Comparison of ENCODE assay signal across 21 cellular contexts in the genomic region with DNA sequence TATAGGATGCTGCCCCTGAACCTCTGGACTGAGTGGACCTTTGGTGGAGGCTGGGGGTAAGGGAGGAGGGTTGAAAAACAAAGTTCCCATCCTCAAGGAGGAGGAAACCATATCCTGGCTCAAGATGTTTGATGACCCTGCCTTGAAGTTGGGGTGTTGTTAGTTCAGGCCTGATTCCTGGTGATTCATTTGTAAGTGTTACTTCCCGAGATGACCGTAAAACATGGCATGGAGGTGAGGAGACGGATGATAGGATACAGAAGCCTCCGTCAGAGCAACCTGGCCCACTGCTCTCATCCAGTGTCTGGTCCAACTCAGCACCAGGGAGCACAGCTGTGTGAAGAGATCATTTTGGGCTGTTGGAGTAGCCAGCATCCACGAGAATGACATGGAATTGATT.
A peak's percentile ranks its signal among the peaks of the same experiment; 100 is the strongest.
DNase-seq lines count a peak whose midpoint lies in the region; ATAC-seq, FAIRE-seq and TF ChIP-seq lines count a peak whose summit lies in the region.
"Had no signal": no experiment of that assay in that cellular context is flagged by ENCODE, and none has a peak within 500 bp of the region (broad histone marks: within the 10 kb centered on the region; RNA-seq: fewer than 3 reads in every experiment).

No MANE protein-coding gene starts in this region.

- no peak for TF ChIP-seq RAD21 in H1 (IDR thresholded peaks at IDR 0.05 in 1 of 2, conservative IDR thresholded peaks at IDR 0.05 in 1 of 2; ENCODE audit: low read depth in 2 of 2, low read length in 2 of 2)

- no peak for TF ChIP-seq CTCF in H1 (IDR thresholded peaks at IDR 0.05; ENCODE audit: control extremely low read depth in 1 of 3, insufficient read depth in 1 of 3, low read depth in 1 of 3, low read length in 3 of 3)
- TF ChIP-seq CTCF in nephron progenitor cell (IDR thresholded peaks at IDR 0.05): no peak

- H2BK12ac ChIP-seq in H1 (ENCODE audit: low read depth, low read length): no peak overlapping the region

- peak overlapping the region; percentile 92 for H2AFZ ChIP-seq in H1 (ENCODE audit: low read length)

- peak; percentile 16 for DNase-seq in Daoy (ENCODE audit: low read depth)
- no peak for DNase-seq in H1 (ENCODE audit: low read depth in 1 of 2, low spot score in 2 of 2)
- DNase-seq in iPS-NIHi7 (ENCODE audit: extremely low spot score): peak; percentile 30
- peak; percentile 13 for DNase-seq in nephron progenitor cell
- DNase-seq in NCI-H524 treated with DMSO at 0.1 percent for 48 hours (lab: John Stamatoyannopoulos, UW): no peak
- DNase-seq: AML-193; Caco-2; CD4-positive, alpha-beta T cell; DMS79 treated with DMSO at 0.1 percent for 48 hours; EL; HCEC 1CT; KBM-7 had no signal

- H3K79me2 ChIP-seq in H1 (ENCODE audit: control insufficient read depth in 1 of 2, insufficient read depth in 2 of 2, low read length in 2 of 2): no peaks in the 10 kb centered on the region

- 83% methylated on average over 5 of the region's 5 CpGs; no CpG with 5 or more reads in 1 of the 2 experiments for WGBS in H1 (ENCODE audit: extremely low coverage in 1 of 2, insufficient coverage in 1 of 2, insufficient read length in 1 of 2, insufficient replicate concordance in 2 of 2, low coverage in 1 of 2, low lambda C conversion rate in 2 of 2, missing lambda C conversion rate in 1 of 2), 2 experiments

- no peak overlapping the region for H3K4me3 Mint-ChIP-seq in nephron progenitor cell
- H3K4me3 Mint-ChIP-seq: CD4-positive, alpha-beta T cell; IgD-negative memory B cell had no signal

- H3K27ac ChIP-seq in H1 (ENCODE audit: low read depth, low read length): no peak overlapping the region
- H3K27ac ChIP-seq: C4-2B had no signal

- TF ChIP-seq EP300 in H1 (IDR thresholded peaks at IDR 0.05; ENCODE audit: borderline replicate concordance in 1 of 2, low read depth in 2 of 2, low read length in 2 of 2): no peak

- no peak for TF ChIP-seq POLR2A in H1 (IDR thresholded peaks at IDR 0.05; ENCODE audit: control extremely low read depth in 1 of 2, low read depth in 2 of 2, low read length in 2 of 2)

- no peak overlapping the region for H3K23ac ChIP-seq in H1 (ENCODE audit: insufficient read length)

- H2BK20ac ChIP-seq in H1 (ENCODE audit: low read length): no peak overlapping the region

- H3K79me1 ChIP-seq in H1 (ENCODE audit: low read depth, low read length): no peaks in the 10 kb centered on the region

- no peaks in the 10 kb centered on the region for H3K27me3 Mint-ChIP-seq in nephron progenitor cell (ENCODE audit: low read depth, poor library complexity)

- H3K4me1 Mint-ChIP-seq in nephron progenitor cell: peaks cover 77% of the 10 kb centered on the region
- H3K4me1 Mint-ChIP-seq: IgD-negative memory B cell had no signal

- no peak overlapping the region for H2BK15ac ChIP-seq in H1 (ENCODE audit: low read length)

- no peaks in the 10 kb centered on the region for H3K9me3 Mint-ChIP-seq in nephron progenitor cell
- H3K9me3 Mint-ChIP-seq: CD4-positive, alpha-beta T cell had no signal

- H4K20me1 ChIP-seq in H1 (replicated peaks in 1 of 2; ENCODE audit: control insufficient read depth in 1 of 2, insufficient read depth in 2 of 2, low read length in 2 of 2): no peaks in the 10 kb centered on the region

- no peak overlapping the region for H3K14ac ChIP-seq in H1 (ENCODE audit: insufficient read length)

- no peaks in the 10 kb centered on the region for H3K27me3 ChIP-seq in H1 (replicated peaks in 1 of 4; ENCODE audit: control insufficient read depth in 3 of 4, extremely low read depth in 1 of 4, insufficient read depth in 3 of 4, low read length in 3 of 4)

- POLR2A ChIA-PET in H1 (lab: Charles Lee; ENCODE audit: partially characterized antibody): no interaction called here

- no peaks in the 10 kb centered on the region for H3K36me3 ChIP-seq in H1 (ENCODE audit: control insufficient read depth in 2 of 4, insufficient read depth in 4 of 4, low read length in 3 of 4)

- no peak overlapping the region for H3K4ac ChIP-seq in H1 (replicated peaks; ENCODE audit: insufficient read length, low read depth, low read length)

- H3K23me2 ChIP-seq in H1 (ENCODE audit: low read depth, low read length): no peaks in the 10 kb centered on the region; the same call in 1 of the 2 replicates

- no peak overlapping the region for H3K56ac ChIP-seq in H1 (replicated peaks; ENCODE audit: insufficient read length, low read depth, low read length)

- peaks cover 1 to 10% (median 4%) of the 10 kb centered on the region in 4 experiments; a peak in 4 of 7 replicates for H3K4me1 ChIP-seq in H1 (replicated peaks in 1 of 4; ENCODE audit: control insufficient read depth in 3 of 4, insufficient read depth in 4 of 4, low read length in 3 of 4)
- H3K4me1 ChIP-seq: Caco-2 had no signal

- H3K36me3 Mint-ChIP-seq in nephron progenitor cell (ENCODE audit: low read depth): no peaks in the 10 kb centered on the region
- H3K36me3 Mint-ChIP-seq: IgD-negative memory B cell had no signal

- H4K91ac ChIP-seq in H1 (replicated peaks; ENCODE audit: insufficient read length, low read length): no peak overlapping the region

- no peak overlapping the region for H4K8ac ChIP-seq in H1 (ENCODE audit: extremely low read depth, insufficient read depth, low read length)

- CTCF ChIA-PET in H1 (lab: Charles Lee; ENCODE audit: partially characterized antibody): interaction anchor here (1.0 to 1.3 kb wide), 2 partner anchors 29 to 88 kb away, joined by 3 to 4 read pairs; no protein-coding TSS in a partner anchor

- H3K18ac ChIP-seq in H1 (ENCODE audit: extremely low read depth, low read length): no peak overlapping the region; the same call in 1 of the 2 replicates

- H3K27ac Mint-ChIP-seq in nephron progenitor cell: peak overlapping the region; percentile 83
- H3K27ac Mint-ChIP-seq: CD4-positive, alpha-beta T cell; IgD-negative memory B cell had no signal

- no peaks in the 10 kb centered on the region for H3K9me3 ChIP-seq in H1 (ENCODE audit: insufficient read depth in 2 of 2, low read depth in 1 of 2, low read length in 1 of 2)
- H3K9me3 ChIP-seq: Caco-2 had no signal

- H3K4me3 ChIP-seq in H1 (ENCODE audit: extremely low read depth in 1 of 4, insufficient read depth in 2 of 4, low read depth in 3 of 4, low read length in 4 of 4): no peak overlapping the region
- H3K4me3 ChIP-seq: GM12878 had no signal

- no peak for FAIRE-seq in H1 (lab: Jason Lieb, UNC)
- FAIRE-seq: A204.1, D721Med, GM12878, H54, HepG2 had no signal

- no peak overlapping the region for H4K5ac ChIP-seq in H1 (ENCODE audit: insufficient read length, low read depth, low read length)

- no peak overlapping the region for H2BK5ac ChIP-seq in H1 (ENCODE audit: low read depth, low read length)

- H2BK120ac ChIP-seq in H1 (replicated peaks; ENCODE audit: low read depth, low read length): no peak overlapping the region

- no peak overlapping the region for H2AK5ac ChIP-seq in H1 (ENCODE audit: low read depth, low read length)

- no peak overlapping the region for H3K9ac ChIP-seq in H1 (replicated peaks in 1 of 4; ENCODE audit: extremely low read depth in 1 of 4, low read depth in 3 of 4, low read length in 3 of 4)

- ATAC-seq in HG02763 (IDR thresholded peaks at IDR 0.05; ENCODE audit: unreplicated experiment): no peak
- ATAC-seq in HG02938 (IDR thresholded peaks at IDR 0.05; ENCODE audit: unreplicated experiment): no peak
- ATAC-seq: GM12878, HepG2 had no signal

- peak overlapping the region in 1 of 2 experiments; percentile 35; a peak in 1 of 4 replicates for H3K4me2 ChIP-seq in H1 (ENCODE audit: insufficient read depth in 1 of 2, low read depth in 2 of 2, low read length in 2 of 2)

TF ChIP-seq in H1, 55 proteins besides CTCF, POLR2A, EP300 and RAD21:
- TF ChIP-seq KDM1A (IDR thresholded peaks at IDR 0.05; ENCODE audit: borderline replicate concordance, low read length) (no peak), SP1 (IDR thresholded peaks at IDR 0.05; ENCODE audit: low read depth, low read length) (peak; percentile 76)

Comparison
In these comparisons a context has a peak if more than half of its experiments do, and no peak if none do; other contexts are left out.
1. DNase-seq: peak in Daoy (single experiment), iPS-NIHi7 (single experiment) and nephron progenitor cell (single experiment); none in H1 (0 of 2) and NCI-H524 treated with DMSO at 0.1 percent for 48 hours (single experiment).